In the genomic region with DNA sequence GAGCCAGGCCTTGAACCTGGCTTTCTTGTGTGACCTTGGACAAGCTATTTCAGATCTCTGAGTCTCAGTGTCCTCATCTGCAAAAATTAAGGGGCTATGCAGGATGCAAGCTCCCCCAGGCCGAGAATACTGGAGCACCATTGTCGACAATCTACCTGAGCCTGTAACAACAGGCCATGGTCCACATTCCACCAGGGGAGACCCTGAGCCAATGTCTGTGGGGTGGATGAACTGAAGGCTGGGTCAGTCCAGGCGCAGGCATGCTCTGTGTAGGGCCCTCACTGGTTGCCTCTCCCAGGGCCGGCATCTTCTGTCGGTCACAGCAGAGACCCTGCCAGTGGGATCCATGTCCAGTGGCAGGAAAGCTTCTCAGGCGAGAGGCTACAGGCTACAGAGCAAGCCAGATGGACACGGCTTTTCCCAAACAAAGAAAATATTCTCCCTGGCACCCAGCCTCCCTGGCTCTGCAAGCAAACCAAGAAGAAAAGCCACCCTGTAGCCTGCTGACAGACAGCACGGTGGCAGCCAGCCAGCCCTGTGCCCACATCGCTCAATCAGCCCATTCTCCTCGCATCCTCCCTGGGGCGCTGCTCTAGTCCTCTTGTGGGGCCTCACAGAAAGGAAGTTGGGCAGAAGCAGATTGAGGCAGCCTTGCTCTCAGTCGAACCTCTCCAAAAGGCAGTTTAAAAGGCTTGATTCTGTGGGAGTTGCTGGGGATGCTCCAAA, we compare ENCODE assay signal across 10 cellular contexts. TPM values are rescaled to one million over a fixed set of nuclear protein-coding genes. Genes with fewer than 3 reads are reported as not detected.
DNase-seq lines count a peak whose midpoint lies in the region; ATAC-seq and TF ChIP-seq lines count a peak whose summit lies in the region.
"Had no signal": no experiment of that assay in that cellular context is flagged by ENCODE, and none has a peak within 500 bp of the region (broad histone marks: within the 10 kb centered on the region; RNA-seq: fewer than 3 reads in every experiment).

No MANE protein-coding gene starts in this region.

- no peaks in the 10 kb centered on the region for H3K9me3 Mint-ChIP-seq in activated T-helper 1 cell treated with anti-CD3 and anti-CD28 coated beads, Interleukin-12 subunit alpha, Interleukin-12 subunit beta, Interleukin-2, Interleukin-4 antibody, amounts not matched to agents 30 ng/mL and 10 ng/mL and 1 ng/mL, durations not matched to agents 14 hours and 24 hours and 36 hours

- H3K27ac ChIP-seq in left ventricle myocardium inferior (replicated peaks) (no peak overlapping the region), WERI-Rb-1 (peak overlapping the region; percentile 85), aorta (ENCODE audit: low read depth in 1 of 2, low read length in 2 of 2) (no peak overlapping the region)
- H3K27ac ChIP-seq: C4-2B had no signal

- no peak overlapping the region for H3K4me3 ChIP-seq in left ventricle myocardium inferior
- no peak overlapping the region for H3K4me3 ChIP-seq in WERI-Rb-1 (ENCODE audit: low read depth, low read length)
- H3K4me3 ChIP-seq in aorta (ENCODE audit: low read length in 2 of 2), result no peak overlapping the region

- H3K36me3 ChIP-seq in left ventricle myocardium inferior (no peaks in the 10 kb centered on the region), WERI-Rb-1 (no peaks in the 10 kb centered on the region), aorta (ENCODE audit: control insufficient read depth in 1 of 2, insufficient read depth in 2 of 2, low read length in 1 of 2) (no peaks in the 10 kb centered on the region)

- no peaks in the 10 kb centered on the region for H3K4me1 Mint-ChIP-seq in activated T-helper 1 cell treated with anti-CD3 and anti-CD28 coated beads, Interleukin-12 subunit alpha, Interleukin-12 subunit beta, Interleukin-2, Interleukin-4 antibody, amounts not matched to agents 30 ng/mL and 10 ng/mL and 1 ng/mL, durations not matched to agents 14 hours and 24 hours and 36 hours (ENCODE audit: low read depth)

- H3K9me3 ChIP-seq in left ventricle myocardium inferior (replicated peaks), result no peaks in the 10 kb centered on the region
- no peaks in the 10 kb centered on the region for H3K9me3 ChIP-seq in WERI-Rb-1 (ENCODE audit: severe bottlenecking)
- H3K9me3 ChIP-seq in aorta (ENCODE audit: control insufficient read depth, low read length), result no peaks in the 10 kb centered on the region

- intact Hi-C loops in cardiac septum (cut with DNase I) (loop anchor here (5.0 kb wide), 1 partner anchor 53 kb away; no protein-coding TSS in a partner anchor), left ventricle myocardium inferior (cut with micrococcal nuclease) (no loop called here), aorta (cut with DNase I) (no loop called here)
- intact Hi-C loops in activated T-helper 1 cell treated with anti-CD3 and anti-CD28 coated beads, Interleukin-12 subunit alpha, Interleukin-12 subunit beta, Interleukin-2, Interleukin-4 antibody, amounts not matched to agents 30 ng/mL and 10 ng/mL and 1 ng/mL, durations not matched to agents 14 hours and 24 hours and 36 hours (cut with micrococcal nuclease), result no loop called here

- WGBS in aorta, 2 donors, result 27 to 31% methylated on average over 12 of the region's 12 CpGs

- H3K4me3 Mint-ChIP-seq in activated T-helper 1 cell treated with anti-CD3 and anti-CD28 coated beads, Interleukin-12 subunit alpha, Interleukin-12 subunit beta, Interleukin-2, Interleukin-4 antibody, amounts not matched to agents 30 ng/mL and 10 ng/mL and 1 ng/mL, durations not matched to agents 14 hours and 24 hours and 36 hours, result no peak overlapping the region

- DNase-seq in cardiac septum (ENCODE audit: low spot score) (peak; percentile 73), left ventricle myocardium inferior (no peak), WERI-Rb-1 (no peak), middle frontal gyrus (ENCODE audit: extremely low spot score, low spot score) (peak; percentile 53), aorta (no peak)
- no peak for DNase-seq in activated T-helper 1 cell treated with anti-CD3 and anti-CD28 coated beads, Interleukin-12 subunit alpha, Interleukin-12 subunit beta, Interleukin-2, Interleukin-4 antibody, amounts not matched to agents 30 ng/mL and 10 ng/mL and 1 ng/mL, durations not matched to agents 14 hours and 24 hours and 36 hours (ENCODE audit: low spot score)
- DNase-seq: MM.1S had no signal

- H3K27ac Mint-ChIP-seq in activated T-helper 1 cell treated with anti-CD3 and anti-CD28 coated beads, Interleukin-12 subunit alpha, Interleukin-12 subunit beta, Interleukin-2, Interleukin-4 antibody, amounts not matched to agents 30 ng/mL and 10 ng/mL and 1 ng/mL, durations not matched to agents 14 hours and 24 hours and 36 hours, result no peak overlapping the region

- H3K36me3 Mint-ChIP-seq in activated T-helper 1 cell treated with anti-CD3 and anti-CD28 coated beads, Interleukin-12 subunit alpha, Interleukin-12 subunit beta, Interleukin-2, Interleukin-4 antibody, amounts not matched to agents 30 ng/mL and 10 ng/mL and 1 ng/mL, durations not matched to agents 14 hours and 24 hours and 36 hours (ENCODE audit: low read depth), result no peaks in the 10 kb centered on the region

- TF ChIP-seq CTCF in left ventricle myocardium inferior (IDR thresholded peaks at IDR 0.05; ENCODE audit: borderline replicate concordance), result no peak
- TF ChIP-seq CTCF in WERI-Rb-1 (IDR thresholded peaks at IDR 0.05; ENCODE audit: low read depth, low read length), result no peak

- H3K27me3 ChIP-seq in left ventricle myocardium inferior (ENCODE audit: low read depth) (no peaks in the 10 kb centered on the region), WERI-Rb-1 (ENCODE audit: insufficient read depth, low read depth, severe bottlenecking) (no peaks in the 10 kb centered on the region), aorta (ENCODE audit: control insufficient read depth in 1 of 2, insufficient read depth in 2 of 2, low read length in 1 of 2) (no peaks in the 10 kb centered on the region)

- ATAC-seq in aorta (ENCODE audit: low FRiP score) (peak; percentile 54), GM21447 (IDR thresholded peaks at IDR 0.05; ENCODE audit: unreplicated experiment) (no peak), HG02610 (IDR thresholded peaks at IDR 0.05; ENCODE audit: unreplicated experiment) (no peak)

- H3K27me3 Mint-ChIP-seq in activated T-helper 1 cell treated with anti-CD3 and anti-CD28 coated beads, Interleukin-12 subunit alpha, Interleukin-12 subunit beta, Interleukin-2, Interleukin-4 antibody, amounts not matched to agents 30 ng/mL and 10 ng/mL and 1 ng/mL, durations not matched to agents 14 hours and 24 hours and 36 hours (ENCODE audit: insufficient read depth), result peaks cover 3% of the 10 kb centered on the region

- H3K4me1 ChIP-seq in left ventricle myocardium inferior (no peaks in the 10 kb centered on the region), aorta (ENCODE audit: control insufficient read depth in 1 of 2, insufficient read depth in 2 of 2, low read length in 2 of 2) (no peaks in the 10 kb centered on the region)

RNA-seq across cellular contexts. Expression of a gene that starts 48.7 kb away (rescaled TPM):
- total RNA-seq in cardiac septum (34.7 TPM), left ventricle myocardium inferior (35.2 TPM), aorta (10 to 100 TPM; 19.0 to 24.3 TPM)
- 1 to 10 TPM; 4.4 to 4.8 TPM for polyA plus RNA-seq in aorta
- total RNA-seq in activated T-helper 1 cell treated with anti-CD3 and anti-CD28 coated beads, Interleukin-12 subunit alpha, Interleukin-12 subunit beta, Interleukin-2, Interleukin-4 antibody, amounts not matched to agents 30 ng/mL and 10 ng/mL and 1 ng/mL, durations not matched to agents 14 hours and 24 hours and 36 hours, result 1.2 and 1.5 TPM in 2 replicates

Comparison
In these comparisons a context has a peak if more than half of its experiments do, and no peak if none do; other contexts are left out.
1. DNase-seq: peak in cardiac septum (single experiment) and middle frontal gyrus (single experiment); none in left ventricle myocardium inferior (single experiment), WERI-Rb-1 (single experiment), aorta (0 of 2) and activated T-helper 1 cell treated with anti-CD3 and anti-CD28 coated beads, Interleukin-12 subunit alpha, Interleukin-12 subunit beta, Interleukin-2, Interleukin-4 antibody, amounts not matched to agents 30 ng/mL and 10 ng/mL and 1 ng/mL, durations not matched to agents 14 hours and 24 hours and 36 hours (single experiment).